In the genomic region with DNA sequence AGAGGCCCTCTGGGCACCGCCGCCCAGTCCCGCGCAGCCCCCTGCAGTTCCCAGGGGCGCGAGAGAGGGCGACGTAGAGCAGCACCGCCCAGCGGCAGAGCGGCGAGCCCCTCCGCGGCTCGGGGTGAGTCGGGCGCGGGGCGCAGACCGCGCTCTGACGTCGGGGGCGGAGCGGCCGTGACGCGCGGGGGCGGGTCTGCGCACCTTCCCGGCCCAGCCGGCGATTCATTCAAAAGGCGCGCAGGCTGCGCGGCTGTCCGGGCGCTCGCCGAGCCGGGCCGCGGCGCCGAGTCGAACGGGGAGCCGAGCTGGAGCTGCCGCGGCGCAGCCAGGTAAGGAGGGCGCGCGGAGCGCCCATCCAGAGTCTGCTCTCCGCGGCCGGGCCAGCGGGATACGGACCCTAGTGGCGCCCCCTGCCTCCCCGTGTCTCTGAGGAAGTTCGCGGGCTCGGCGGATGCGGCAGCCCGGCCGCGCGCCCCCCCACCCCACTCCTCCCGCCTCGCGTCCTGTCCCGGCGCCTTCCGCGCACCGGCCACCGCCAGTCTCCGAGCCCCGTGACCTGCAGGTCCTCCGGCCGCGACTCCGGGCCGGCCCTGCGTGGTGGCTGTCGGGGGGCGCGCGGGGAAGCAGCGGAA, we compare ENCODE assay signal across 1 cellular context.
TF ChIP-seq lines count a peak whose summit lies in the region.

A gene with protein sequence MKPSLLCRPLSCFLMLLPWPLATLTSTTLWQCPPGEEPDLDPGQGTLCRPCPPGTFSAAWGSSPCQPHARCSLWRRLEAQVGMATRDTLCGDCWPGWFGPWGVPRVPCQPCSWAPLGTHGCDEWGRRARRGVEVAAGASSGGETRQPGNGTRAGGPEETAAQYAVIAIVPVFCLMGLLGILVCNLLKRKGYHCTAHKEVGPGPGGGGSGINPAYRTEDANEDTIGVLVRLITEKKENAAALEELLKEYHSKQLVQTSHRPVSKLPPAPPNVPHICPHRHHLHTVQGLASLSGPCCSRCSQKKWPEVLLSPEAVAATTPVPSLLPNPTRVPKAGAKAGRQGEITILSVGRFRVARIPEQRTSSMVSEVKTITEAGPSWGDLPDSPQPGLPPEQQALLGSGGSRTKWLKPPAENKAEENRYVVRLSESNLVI (plus strand): TSS at position 232 of the 635 bp plus-strand sequence. CDS start 12,738 bp downstream, outside the sequence.

TF ChIP-seq in K562, 482 proteins besides CTCF, POLR2A, EP300 and RAD21 (continued from another document and continues in another):
- TF ChIP-seq, protein P1, sequence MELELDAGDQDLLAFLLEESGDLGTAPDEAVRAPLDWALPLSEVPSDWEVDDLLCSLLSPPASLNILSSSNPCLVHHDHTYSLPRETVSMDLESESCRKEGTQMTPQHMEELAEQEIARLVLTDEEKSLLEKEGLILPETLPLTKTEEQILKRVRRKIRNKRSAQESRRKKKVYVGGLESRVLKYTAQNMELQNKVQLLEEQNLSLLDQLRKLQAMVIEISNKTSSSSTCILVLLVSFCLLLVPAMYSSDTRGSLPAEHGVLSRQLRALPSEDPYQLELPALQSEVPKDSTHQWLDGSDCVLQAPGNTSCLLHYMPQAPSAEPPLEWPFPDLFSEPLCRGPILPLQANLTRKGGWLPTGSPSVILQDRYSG (tag; conservative IDR thresholded peaks at IDR 0.05; ENCODE audit: low read depth): no peak
- TF ChIP-seq KAT7 (CRISPR knock-in tag; IDR thresholded peaks at IDR 0.05; ENCODE audit: borderline replicate concordance) (peak; percentile 89; the same call in 1 of the 2 replicates), TCF7L2 (IDR thresholded peaks at IDR 0.05; ENCODE audit: low read depth, low read length) (no peak), CCNT2 (IDR thresholded peaks at IDR 0.05; ENCODE audit: borderline replicate concordance, extremely low read depth, insufficient read length, low read depth, low read length) (peak; percentile 83), CREB1 (IDR thresholded peaks at IDR 0.05) (peak; percentile 92), CREB1 (CRISPR knock-in tag; IDR thresholded peaks at IDR 0.05) (peak; percentile 86), MEF2A (IDR thresholded peaks at IDR 0.05; ENCODE audit: control insufficient read depth, low read depth, low read length) (no peak), FOXJ2 (tag; IDR thresholded peaks at IDR 0.05) (no peak), PHF20 (IDR thresholded peaks at IDR 0.05; ENCODE audit: partially characterized antibody) (no peak), U2AF1 (optimal IDR thresholded peaks at IDR 0.05; ENCODE audit: low read depth, low read length) (no peak), PRPF4 (IDR thresholded peaks at IDR 0.05; ENCODE audit: insufficient read depth, low read depth, low read length, poor library complexity, severe bottlenecking) (no peak), HDGF (IDR thresholded peaks at IDR 0.05) (no peak), GTF2E2 (tag; IDR thresholded peaks at IDR 0.05) (no peak; the same call in 1 of the 2 replicates), SNRNP70 (optimal IDR thresholded peaks at IDR 0.05; ENCODE audit: low read depth, low read length) (no peak), HNRNPLL (IDR thresholded peaks at IDR 0.05; ENCODE audit: low read depth, low read length, poor library complexity, severe bottlenecking) (peak; percentile 90), POLR2AphosphoS2 (IDR thresholded peaks at IDR 0.05; ENCODE audit: low read length) (no peak), NFATC3 (IDR thresholded peaks at IDR 0.05) (no peak), ZNF551 (CRISPR knock-in tag; IDR thresholded peaks at IDR 0.05) (no peak), TEAD1 (CRISPR knock-in tag; IDR thresholded peaks at IDR 0.05) (no peak)
- TF ChIP-seq, protein P2, sequence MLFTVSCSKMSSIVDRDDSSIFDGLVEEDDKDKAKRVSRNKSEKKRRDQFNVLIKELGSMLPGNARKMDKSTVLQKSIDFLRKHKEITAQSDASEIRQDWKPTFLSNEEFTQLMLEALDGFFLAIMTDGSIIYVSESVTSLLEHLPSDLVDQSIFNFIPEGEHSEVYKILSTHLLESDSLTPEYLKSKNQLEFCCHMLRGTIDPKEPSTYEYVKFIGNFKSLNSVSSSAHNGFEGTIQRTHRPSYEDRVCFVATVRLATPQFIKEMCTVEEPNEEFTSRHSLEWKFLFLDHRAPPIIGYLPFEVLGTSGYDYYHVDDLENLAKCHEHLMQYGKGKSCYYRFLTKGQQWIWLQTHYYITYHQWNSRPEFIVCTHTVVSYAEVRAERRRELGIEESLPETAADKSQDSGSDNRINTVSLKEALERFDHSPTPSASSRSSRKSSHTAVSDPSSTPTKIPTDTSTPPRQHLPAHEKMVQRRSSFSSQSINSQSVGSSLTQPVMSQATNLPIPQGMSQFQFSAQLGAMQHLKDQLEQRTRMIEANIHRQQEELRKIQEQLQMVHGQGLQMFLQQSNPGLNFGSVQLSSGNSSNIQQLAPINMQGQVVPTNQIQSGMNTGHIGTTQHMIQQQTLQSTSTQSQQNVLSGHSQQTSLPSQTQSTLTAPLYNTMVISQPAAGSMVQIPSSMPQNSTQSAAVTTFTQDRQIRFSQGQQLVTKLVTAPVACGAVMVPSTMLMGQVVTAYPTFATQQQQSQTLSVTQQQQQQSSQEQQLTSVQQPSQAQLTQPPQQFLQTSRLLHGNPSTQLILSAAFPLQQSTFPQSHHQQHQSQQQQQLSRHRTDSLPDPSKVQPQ (CRISPR knock-in tag; IDR thresholded peaks at IDR 0.05; ENCODE audit: borderline replicate concordance): no peak
- TF ChIP-seq, protein P3, sequence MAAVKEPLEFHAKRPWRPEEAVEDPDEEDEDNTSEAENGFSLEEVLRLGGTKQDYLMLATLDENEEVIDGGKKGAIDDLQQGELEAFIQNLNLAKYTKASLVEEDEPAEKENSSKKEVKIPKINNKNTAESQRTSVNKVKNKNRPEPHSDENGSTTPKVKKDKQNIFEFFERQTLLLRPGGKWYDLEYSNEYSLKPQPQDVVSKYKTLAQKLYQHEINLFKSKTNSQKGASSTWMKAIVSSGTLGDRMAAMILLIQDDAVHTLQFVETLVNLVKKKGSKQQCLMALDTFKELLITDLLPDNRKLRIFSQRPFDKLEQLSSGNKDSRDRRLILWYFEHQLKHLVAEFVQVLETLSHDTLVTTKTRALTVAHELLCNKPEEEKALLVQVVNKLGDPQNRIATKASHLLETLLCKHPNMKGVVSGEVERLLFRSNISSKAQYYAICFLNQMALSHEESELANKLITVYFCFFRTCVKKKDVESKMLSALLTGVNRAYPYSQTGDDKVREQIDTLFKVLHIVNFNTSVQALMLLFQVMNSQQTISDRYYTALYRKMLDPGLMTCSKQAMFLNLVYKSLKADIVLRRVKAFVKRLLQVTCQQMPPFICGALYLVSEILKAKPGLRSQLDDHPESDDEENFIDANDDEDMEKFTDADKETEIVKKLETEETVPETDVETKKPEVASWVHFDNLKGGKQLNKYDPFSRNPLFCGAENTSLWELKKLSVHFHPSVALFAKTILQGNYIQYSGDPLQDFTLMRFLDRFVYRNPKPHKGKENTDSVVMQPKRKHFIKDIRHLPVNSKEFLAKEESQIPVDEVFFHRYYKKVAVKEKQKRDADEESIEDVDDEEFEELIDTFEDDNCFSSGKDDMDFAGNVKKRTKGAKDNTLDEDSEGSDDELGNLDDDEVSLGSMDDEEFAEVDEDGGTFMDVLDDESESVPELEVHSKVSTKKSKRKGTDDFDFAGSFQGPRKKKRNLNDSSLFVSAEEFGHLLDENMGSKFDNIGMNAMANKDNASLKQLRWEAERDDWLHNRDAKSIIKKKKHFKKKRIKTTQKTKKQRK (IDR thresholded peaks at IDR 0.05; ENCODE audit: borderline replicate concordance, low read depth, low read length): no peak
- TF ChIP-seq, protein P4, sequence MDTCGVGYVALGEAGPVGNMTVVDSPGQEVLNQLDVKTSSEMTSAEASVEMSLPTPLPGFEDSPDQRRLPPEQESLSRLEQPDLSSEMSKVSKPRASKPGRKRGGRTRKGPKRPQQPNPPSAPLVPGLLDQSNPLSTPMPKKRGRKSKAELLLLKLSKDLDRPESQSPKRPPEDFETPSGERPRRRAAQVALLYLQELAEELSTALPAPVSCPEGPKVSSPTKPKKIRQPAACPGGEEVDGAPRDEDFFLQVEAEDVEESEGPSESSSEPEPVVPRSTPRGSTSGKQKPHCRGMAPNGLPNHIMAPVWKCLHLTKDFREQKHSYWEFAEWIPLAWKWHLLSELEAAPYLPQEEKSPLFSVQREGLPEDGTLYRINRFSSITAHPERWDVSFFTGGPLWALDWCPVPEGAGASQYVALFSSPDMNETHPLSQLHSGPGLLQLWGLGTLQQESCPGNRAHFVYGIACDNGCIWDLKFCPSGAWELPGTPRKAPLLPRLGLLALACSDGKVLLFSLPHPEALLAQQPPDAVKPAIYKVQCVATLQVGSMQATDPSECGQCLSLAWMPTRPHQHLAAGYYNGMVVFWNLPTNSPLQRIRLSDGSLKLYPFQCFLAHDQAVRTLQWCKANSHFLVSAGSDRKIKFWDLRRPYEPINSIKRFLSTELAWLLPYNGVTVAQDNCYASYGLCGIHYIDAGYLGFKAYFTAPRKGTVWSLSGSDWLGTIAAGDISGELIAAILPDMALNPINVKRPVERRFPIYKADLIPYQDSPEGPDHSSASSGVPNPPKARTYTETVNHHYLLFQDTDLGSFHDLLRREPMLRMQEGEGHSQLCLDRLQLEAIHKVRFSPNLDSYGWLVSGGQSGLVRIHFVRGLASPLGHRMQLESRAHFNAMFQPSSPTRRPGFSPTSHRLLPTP (IDR thresholded peaks at IDR 0.05; ENCODE audit: borderline replicate concordance, extremely low read depth, insufficient read length): no peak
- TF ChIP-seq, protein P5, sequence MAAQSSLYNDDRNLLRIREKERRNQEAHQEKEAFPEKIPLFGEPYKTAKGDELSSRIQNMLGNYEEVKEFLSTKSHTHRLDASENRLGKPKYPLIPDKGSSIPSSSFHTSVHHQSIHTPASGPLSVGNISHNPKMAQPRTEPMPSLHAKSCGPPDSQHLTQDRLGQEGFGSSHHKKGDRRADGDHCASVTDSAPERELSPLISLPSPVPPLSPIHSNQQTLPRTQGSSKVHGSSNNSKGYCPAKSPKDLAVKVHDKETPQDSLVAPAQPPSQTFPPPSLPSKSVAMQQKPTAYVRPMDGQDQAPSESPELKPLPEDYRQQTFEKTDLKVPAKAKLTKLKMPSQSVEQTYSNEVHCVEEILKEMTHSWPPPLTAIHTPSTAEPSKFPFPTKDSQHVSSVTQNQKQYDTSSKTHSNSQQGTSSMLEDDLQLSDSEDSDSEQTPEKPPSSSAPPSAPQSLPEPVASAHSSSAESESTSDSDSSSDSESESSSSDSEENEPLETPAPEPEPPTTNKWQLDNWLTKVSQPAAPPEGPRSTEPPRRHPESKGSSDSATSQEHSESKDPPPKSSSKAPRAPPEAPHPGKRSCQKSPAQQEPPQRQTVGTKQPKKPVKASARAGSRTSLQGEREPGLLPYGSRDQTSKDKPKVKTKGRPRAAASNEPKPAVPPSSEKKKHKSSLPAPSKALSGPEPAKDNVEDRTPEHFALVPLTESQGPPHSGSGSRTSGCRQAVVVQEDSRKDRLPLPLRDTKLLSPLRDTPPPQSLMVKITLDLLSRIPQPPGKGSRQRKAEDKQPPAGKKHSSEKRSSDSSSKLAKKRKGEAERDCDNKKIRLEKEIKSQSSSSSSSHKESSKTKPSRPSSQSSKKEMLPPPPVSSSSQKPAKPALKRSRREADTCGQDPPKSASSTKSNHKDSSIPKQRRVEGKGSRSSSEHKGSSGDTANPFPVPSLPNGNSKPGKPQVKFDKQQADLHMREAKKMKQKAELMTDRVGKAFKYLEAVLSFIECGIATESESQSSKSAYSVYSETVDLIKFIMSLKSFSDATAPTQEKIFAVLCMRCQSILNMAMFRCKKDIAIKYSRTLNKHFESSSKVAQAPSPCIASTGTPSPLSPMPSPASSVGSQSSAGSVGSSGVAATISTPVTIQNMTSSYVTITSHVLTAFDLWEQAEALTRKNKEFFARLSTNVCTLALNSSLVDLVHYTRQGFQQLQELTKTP (IDR thresholded peaks at IDR 0.05; ENCODE audit: low read depth in 1 of 2, partially characterized antibody in 2 of 2): no peak
- TF ChIP-seq, protein P6, sequence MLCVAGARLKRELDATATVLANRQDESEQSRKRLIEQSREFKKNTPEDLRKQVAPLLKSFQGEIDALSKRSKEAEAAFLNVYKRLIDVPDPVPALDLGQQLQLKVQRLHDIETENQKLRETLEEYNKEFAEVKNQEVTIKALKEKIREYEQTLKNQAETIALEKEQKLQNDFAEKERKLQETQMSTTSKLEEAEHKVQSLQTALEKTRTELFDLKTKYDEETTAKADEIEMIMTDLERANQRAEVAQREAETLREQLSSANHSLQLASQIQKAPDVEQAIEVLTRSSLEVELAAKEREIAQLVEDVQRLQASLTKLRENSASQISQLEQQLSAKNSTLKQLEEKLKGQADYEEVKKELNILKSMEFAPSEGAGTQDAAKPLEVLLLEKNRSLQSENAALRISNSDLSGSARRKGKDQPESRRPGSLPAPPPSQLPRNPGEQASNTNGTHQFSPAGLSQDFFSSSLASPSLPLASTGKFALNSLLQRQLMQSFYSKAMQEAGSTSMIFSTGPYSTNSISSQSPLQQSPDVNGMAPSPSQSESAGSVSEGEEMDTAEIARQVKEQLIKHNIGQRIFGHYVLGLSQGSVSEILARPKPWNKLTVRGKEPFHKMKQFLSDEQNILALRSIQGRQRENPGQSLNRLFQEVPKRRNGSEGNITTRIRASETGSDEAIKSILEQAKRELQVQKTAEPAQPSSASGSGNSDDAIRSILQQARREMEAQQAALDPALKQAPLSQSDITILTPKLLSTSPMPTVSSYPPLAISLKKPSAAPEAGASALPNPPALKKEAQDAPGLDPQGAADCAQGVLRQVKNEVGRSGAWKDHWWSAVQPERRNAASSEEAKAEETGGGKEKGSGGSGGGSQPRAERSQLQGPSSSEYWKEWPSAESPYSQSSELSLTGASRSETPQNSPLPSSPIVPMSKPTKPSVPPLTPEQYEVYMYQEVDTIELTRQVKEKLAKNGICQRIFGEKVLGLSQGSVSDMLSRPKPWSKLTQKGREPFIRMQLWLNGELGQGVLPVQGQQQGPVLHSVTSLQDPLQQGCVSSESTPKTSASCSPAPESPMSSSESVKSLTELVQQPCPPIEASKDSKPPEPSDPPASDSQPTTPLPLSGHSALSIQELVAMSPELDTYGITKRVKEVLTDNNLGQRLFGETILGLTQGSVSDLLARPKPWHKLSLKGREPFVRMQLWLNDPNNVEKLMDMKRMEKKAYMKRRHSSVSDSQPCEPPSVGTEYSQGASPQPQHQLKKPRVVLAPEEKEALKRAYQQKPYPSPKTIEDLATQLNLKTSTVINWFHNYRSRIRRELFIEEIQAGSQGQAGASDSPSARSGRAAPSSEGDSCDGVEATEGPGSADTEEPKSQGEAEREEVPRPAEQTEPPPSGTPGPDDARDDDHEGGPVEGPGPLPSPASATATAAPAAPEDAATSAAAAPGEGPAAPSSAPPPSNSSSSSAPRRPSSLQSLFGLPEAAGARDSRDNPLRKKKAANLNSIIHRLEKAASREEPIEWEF (CRISPR knock-in tag; IDR thresholded peaks at IDR 0.05): no peak
- TF ChIP-seq, protein P7, sequence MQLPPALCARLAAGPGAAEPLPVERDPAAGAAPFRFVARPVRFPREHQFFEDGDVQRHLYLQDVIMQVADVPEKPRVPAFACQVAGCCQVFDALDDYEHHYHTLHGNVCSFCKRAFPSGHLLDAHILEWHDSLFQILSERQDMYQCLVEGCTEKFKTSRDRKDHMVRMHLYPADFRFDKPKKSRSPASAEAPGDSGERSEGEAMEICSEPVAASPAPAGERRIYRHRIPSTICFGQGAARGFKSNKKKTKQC (CRISPR knock-in tag; IDR thresholded peaks at IDR 0.05): no peak; the same call in 1 of the 2 replicates
- TF ChIP-seq, protein P8, sequence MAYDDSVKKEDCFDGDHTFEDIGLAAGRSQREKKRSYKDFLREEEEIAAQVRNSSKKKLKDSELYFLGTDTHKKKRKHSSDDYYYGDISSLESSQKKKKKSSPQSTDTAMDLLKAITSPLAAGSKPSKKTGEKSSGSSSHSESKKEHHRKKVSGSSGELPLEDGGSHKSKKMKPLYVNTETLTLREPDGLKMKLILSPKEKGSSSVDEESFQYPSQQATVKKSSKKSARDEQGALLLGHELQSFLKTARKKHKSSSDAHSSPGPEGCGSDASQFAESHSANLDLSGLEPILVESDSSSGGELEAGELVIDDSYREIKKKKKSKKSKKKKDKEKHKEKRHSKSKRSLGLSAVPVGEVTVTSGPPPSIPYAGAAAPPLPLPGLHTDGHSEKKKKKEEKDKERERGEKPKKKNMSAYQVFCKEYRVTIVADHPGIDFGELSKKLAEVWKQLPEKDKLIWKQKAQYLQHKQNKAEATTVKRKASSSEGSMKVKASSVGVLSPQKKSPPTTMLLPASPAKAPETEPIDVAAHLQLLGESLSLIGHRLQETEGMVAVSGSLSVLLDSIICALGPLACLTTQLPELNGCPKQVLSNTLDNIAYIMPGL (CRISPR knock-in tag; IDR thresholded peaks at IDR 0.05): peak; percentile 53; the same call in 1 of the 2 replicates
